In genomic region chr1:3773572-3774502, GRCh38 we compare ENCODE assay signal across 1 cellular context.
A peak's percentile ranks its signal among the peaks of the same experiment; 100 is the strongest.
TF ChIP-seq lines count a peak whose summit lies in the region.

No MANE protein-coding gene starts in this region.

TF ChIP-seq in HepG2, 621 proteins besides CTCF, POLR2A, EP300 and RAD21 (continued from another document and continues in another):
- no peak for TF ChIP-seq ZNF335 (CRISPR knock-in tag; IDR thresholded peaks at IDR 0.05)
- TF ChIP-seq RCOR2 (CRISPR knock-in tag; IDR thresholded peaks at IDR 0.05) = no peak
- TF ChIP-seq ATF7 (IDR thresholded peaks at IDR 0.05) = no peak
- TF ChIP-seq ATF7 (CRISPR knock-in tag; IDR thresholded peaks at IDR 0.05) = no peak
- TF ChIP-seq RARA (CRISPR knock-in tag; IDR thresholded peaks at IDR 0.05) = no peak
- TF ChIP-seq ARNT2 (CRISPR knock-in tag; IDR thresholded peaks at IDR 0.05; ENCODE audit: low read depth) = peak; percentile 31; the same call in 1 of the 2 replicates
- TF ChIP-seq CREM (IDR thresholded peaks at IDR 0.05) = 0 out of 2 replicates have a peak, but pooled peaks have one; percentile 6
- no peak for TF ChIP-seq CREM (CRISPR knock-in tag; IDR thresholded peaks at IDR 0.05)
- TF ChIP-seq ZNF549 (CRISPR knock-in tag; IDR thresholded peaks at IDR 0.05) = no peak
- no peak for TF ChIP-seq SMC3 (IDR thresholded peaks at IDR 0.05; ENCODE audit: low read length)
- TF ChIP-seq NFE2L1 (CRISPR knock-in tag; IDR thresholded peaks at IDR 0.05; ENCODE audit: borderline replicate concordance) = no peak
- no peak for TF ChIP-seq FOXJ3 (CRISPR knock-in tag; IDR thresholded peaks at IDR 0.05; ENCODE audit: borderline replicate concordance)
- no peak for TF ChIP-seq PRDM15 (CRISPR knock-in tag; IDR thresholded peaks at IDR 0.05)
- TF ChIP-seq SMARCC2 (IDR thresholded peaks at IDR 0.05) = no peak
- no peak for TF ChIP-seq MEF2D (CRISPR knock-in tag; IDR thresholded peaks at IDR 0.05)
- no peak for TF ChIP-seq MTA3 (CRISPR knock-in tag; IDR thresholded peaks at IDR 0.05)
- no peak for TF ChIP-seq ZNF720 (CRISPR knock-in tag; IDR thresholded peaks at IDR 0.05)
- no peak for TF ChIP-seq ZBTB2 (CRISPR knock-in tag; IDR thresholded peaks at IDR 0.05; ENCODE audit: low read depth)
- TF ChIP-seq TEF (CRISPR knock-in tag; IDR thresholded peaks at IDR 0.05) = no peak
- peak; percentile 21; the same call in 1 of the 2 replicates for TF ChIP-seq SAP130 (CRISPR knock-in tag; IDR thresholded peaks at IDR 0.05; ENCODE audit: low read depth)
- TF ChIP-seq ZFYVE20 (CRISPR knock-in tag; IDR thresholded peaks at IDR 0.05; ENCODE audit: borderline replicate concordance, low read depth) = no peak
- TF ChIP-seq ZSCAN25 (CRISPR knock-in tag; IDR thresholded peaks at IDR 0.05) = 0 out of 2 replicates have a peak, but pooled peaks have one; percentile 20
- TF ChIP-seq SPEN (CRISPR knock-in tag; IDR thresholded peaks at IDR 0.05; ENCODE audit: low read depth) = peak; percentile 31; the same call in 1 of the 2 replicates
- no peak for TF ChIP-seq TSC22D2 (CRISPR knock-in tag; IDR thresholded peaks at IDR 0.05; ENCODE audit: borderline replicate concordance)
- no peak; the same call in 1 of the 2 replicates for TF ChIP-seq ZNF724P (CRISPR knock-in tag; IDR thresholded peaks at IDR 0.05; ENCODE audit: borderline replicate concordance)
- 0 out of 2 replicates have a peak, but pooled peaks have one; percentile 42 for TF ChIP-seq ZSCAN20 (CRISPR knock-in tag; IDR thresholded peaks at IDR 0.05; ENCODE audit: borderline replicate concordance)
- no peak for TF ChIP-seq ZNF484 (CRISPR knock-in tag; IDR thresholded peaks at IDR 0.05; ENCODE audit: borderline replicate concordance, low read depth)
- no peak for TF ChIP-seq SMAD9 (CRISPR knock-in tag; IDR thresholded peaks at IDR 0.05)
- TF ChIP-seq ZNF572 (CRISPR knock-in tag; IDR thresholded peaks at IDR 0.05) = no peak
- no peak for TF ChIP-seq NFIC (IDR thresholded peaks at IDR 0.05; ENCODE audit: low read length)
- no peak for TF ChIP-seq SMAD3 (CRISPR knock-in tag; IDR thresholded peaks at IDR 0.05)
- no peak for TF ChIP-seq ZFP90 (CRISPR knock-in tag; IDR thresholded peaks at IDR 0.05; ENCODE audit: borderline replicate concordance)
- no peak for TF ChIP-seq SMYD3 (CRISPR knock-in tag; IDR thresholded peaks at IDR 0.05)
- no peak for TF ChIP-seq CREB1 (IDR thresholded peaks at IDR 0.05)
- no peak for TF ChIP-seq CREB1 (CRISPR knock-in tag; IDR thresholded peaks at IDR 0.05)
- TF ChIP-seq ZNF362 (CRISPR knock-in tag; IDR thresholded peaks at IDR 0.05; ENCODE audit: borderline replicate concordance) = no peak
- no peak for TF ChIP-seq POLR2G (IDR thresholded peaks at IDR 0.05; ENCODE audit: low read depth, low read length)
- no peak for TF ChIP-seq GPN1 (CRISPR knock-in tag; IDR thresholded peaks at IDR 0.05; ENCODE audit: borderline replicate concordance)
- no peak for TF ChIP-seq PHF5A (CRISPR knock-in tag; IDR thresholded peaks at IDR 0.05; ENCODE audit: low read depth, unreplicated experiment)
- TF ChIP-seq ZBTB14 (CRISPR knock-in tag; IDR thresholded peaks at IDR 0.05) = no peak
- TF ChIP-seq GABPA (IDR thresholded peaks at IDR 0.05; ENCODE audit: low read depth, low read length) = no peak
- TF ChIP-seq GABPA (CRISPR knock-in tag; IDR thresholded peaks at IDR 0.05; ENCODE audit: low read depth) = no peak
- no peak for TF ChIP-seq SRSF4 (IDR thresholded peaks at IDR 0.05; ENCODE audit: low read depth, low read length, poor library complexity, severe bottlenecking)
- no peak for TF ChIP-seq ZIK1 (CRISPR knock-in tag; IDR thresholded peaks at IDR 0.05; ENCODE audit: borderline replicate concordance, low read depth)
- 0 out of 2 replicates have a peak, but pooled peaks have one; percentile 14 for TF ChIP-seq ZNF557 (CRISPR knock-in tag; IDR thresholded peaks at IDR 0.05)
- no peak for TF ChIP-seq ZNF83 (CRISPR knock-in tag; IDR thresholded peaks at IDR 0.05; ENCODE audit: borderline replicate concordance)
- TF ChIP-seq FOXA1 (IDR thresholded peaks at IDR 0.05) = no peak
- peak; percentile 41 for TF ChIP-seq FOXA1 (CRISPR knock-in tag; IDR thresholded peaks at IDR 0.05)
- TF ChIP-seq E2F2 (CRISPR knock-in tag; IDR thresholded peaks at IDR 0.05; ENCODE audit: borderline replicate concordance) = no peak
- TF ChIP-seq ZC3H13 (CRISPR knock-in tag; IDR thresholded peaks at IDR 0.05) = no peak
- no peak for TF ChIP-seq RNF2 (conservative IDR thresholded peaks at IDR 0.05; ENCODE audit: low read depth)
- no peak for TF ChIP-seq ZNF207 (IDR thresholded peaks at IDR 0.05; ENCODE audit: borderline replicate concordance)
- no peak for TF ChIP-seq TRIM22 (IDR thresholded peaks at IDR 0.05)
- no peak for TF ChIP-seq MAZ (IDR thresholded peaks at IDR 0.05; ENCODE audit: borderline replicate concordance, low read depth, low read length)
- TF ChIP-seq MAZ (CRISPR knock-in tag; IDR thresholded peaks at IDR 0.05; ENCODE audit: low read depth) = 0 out of 2 replicates have a peak, but pooled peaks have one; percentile 5
- TF ChIP-seq RNF219 (CRISPR knock-in tag; IDR thresholded peaks at IDR 0.05) = no peak
- TF ChIP-seq HNF1B (CRISPR knock-in tag; IDR thresholded peaks at IDR 0.05) = no peak
